25 cellular contexts compared by ENCODE assay signal in the genomic region with DNA sequence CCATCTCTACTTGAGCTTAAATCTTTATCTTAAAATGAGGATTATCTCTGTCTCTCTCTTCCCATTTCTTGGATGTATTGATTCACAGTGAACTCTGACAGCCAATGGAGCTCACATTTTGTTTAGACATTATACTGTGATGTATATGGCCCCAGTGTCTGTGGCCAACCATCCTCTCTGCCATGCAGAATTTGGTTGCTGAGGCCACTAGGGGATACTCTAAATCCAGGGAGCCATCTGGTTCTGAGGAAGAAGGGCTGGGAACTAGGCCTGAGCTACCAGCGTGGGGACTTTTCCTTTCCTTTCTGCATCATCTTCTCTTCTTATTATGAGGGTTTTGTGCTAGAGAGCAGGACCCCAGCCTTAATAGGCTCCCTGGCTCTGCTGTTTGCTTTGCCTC. TPM values are rescaled to one million over a fixed set of nuclear protein-coding genes. Genes with fewer than 3 reads are reported as not detected.
DNase-seq lines count a peak whose midpoint lies in the region; ATAC-seq and TF ChIP-seq lines count a peak whose summit lies in the region.
"Had no signal": no experiment of that assay in that cellular context is flagged by ENCODE, and none has a peak within 500 bp of the region (broad histone marks: within the 10 kb centered on the region; RNA-seq: fewer than 3 reads in every experiment).

No MANE protein-coding gene starts in this region.

- no peaks in the 10 kb centered on the region for H3K9me3 Mint-ChIP-seq in natural killer cell treated with Interleukin-12 subunit alpha and Interleukin-12 subunit beta and Interleukin-15 and Interleukin-18, amount 100 ng/mL, for 72 hours
- H3K9me3 Mint-ChIP-seq in natural killer cell: no peaks in the 10 kb centered on the region

- no peaks in the 10 kb centered on the region for H3K4me1 ChIP-seq in upper lobe of right lung
- H3K4me1 ChIP-seq: adrenal gland, transverse colon had no signal

- peak overlapping the region; percentile 42 to 48 for H3K27ac Mint-ChIP-seq in natural killer cell treated with Interleukin-12 subunit alpha and Interleukin-12 subunit beta and Interleukin-15 and Interleukin-18, amount 100 ng/mL, for 72 hours
- H3K27ac Mint-ChIP-seq in natural killer cell: peak overlapping the region in 1 of 2 donors; percentile 8
- H3K27ac Mint-ChIP-seq: neural progenitor cell had no signal

- no peak overlapping the region for H3K27ac ChIP-seq in upper lobe of right lung
- H3K27ac ChIP-seq: adrenal gland, left lung, neural progenitor cell, stomach, transverse colon had no signal

- DNase-seq in natural killer cell treated with Interleukin-12 subunit alpha and Interleukin-12 subunit beta and Interleukin-15 and Interleukin-18, amount 100 ng/mL, for 72 hours (ENCODE audit: low spot score): no peak
- DNase-seq in natural killer cell: no peak
- DNase-seq in M059J (ENCODE audit: low read depth): peak; percentile 45
- no peak for DNase-seq in fibroblast of mammary gland (ENCODE audit: low read depth)
- DNase-seq in upper lobe of right lung: no peak
- no peak for DNase-seq in stimulated activated CD4-positive, alpha-beta T cell treated with anti-CD3 and anti-CD28 coated beads, Interleukin-4, amount 100 ng/mL, for 1 hour
- DNase-seq: activated CD4-positive, alpha-beta T cell treated with anti-CD3 and anti-CD28 coated beads for 4 hours; activated CD8-positive, alpha-beta memory T cell treated with anti-CD3 and anti-CD28 coated beads, Interleukin-2, amount 50 U/mL, for 4 hours; adrenal gland; erythroblast; glutamatergic neuron; left lung; NCI-H187; NCI-H2227 treated with DMSO at 0.1 percent for 48 hours; NCI-H774; SHP77; stimulated activated CD4-positive, alpha-beta T cell treated with anti-CD3 and anti-CD28 coated beads, Interleukin-4, amount 100 ng/mL, for 24 hours; stomach; transverse colon had no signal

- TF ChIP-seq CTCF in natural killer cell (IDR thresholded peaks at IDR 0.05) (no peak), fibroblast of mammary gland (conservative IDR thresholded peaks at IDR 0.05; ENCODE audit: control insufficient read depth, insufficient read depth, low read depth, low read length) (peak; percentile 11), upper lobe of right lung (IDR thresholded peaks at IDR 0.05) (no peak)

- intact Hi-C loops in natural killer cell (cut with micrococcal nuclease): no loop called here
- intact Hi-C loops in upper lobe of right lung (cut with DNase I): loop anchor here (10.0 kb wide), 1 partner anchor 140 kb away; no protein-coding TSS in a partner anchor

- H3K4me3 ChIP-seq in fibroblast of mammary gland (ENCODE audit: control insufficient read depth, low read depth, low read length): no peak overlapping the region
- H3K4me3 ChIP-seq in upper lobe of right lung: no peak overlapping the region
- H3K4me3 ChIP-seq: adrenal gland, K562, left lung, neural progenitor cell, smooth muscle cell, stomach, transverse colon had no signal

- H3K27me3 ChIP-seq in upper lobe of right lung: no peaks in the 10 kb centered on the region
- H3K27me3 ChIP-seq: adrenal gland, left lung, neural progenitor cell, stomach, transverse colon had no signal

- H3K9me3 ChIP-seq in upper lobe of right lung: no peaks in the 10 kb centered on the region
- H3K9me3 ChIP-seq: adrenal gland, left lung, stomach, transverse colon had no signal

- H3K36me3 Mint-ChIP-seq in natural killer cell treated with Interleukin-12 subunit alpha and Interleukin-12 subunit beta and Interleukin-15 and Interleukin-18, amount 100 ng/mL, for 72 hours: peaks cover 4% of the 10 kb centered on the region
- H3K36me3 Mint-ChIP-seq in natural killer cell: no peaks in the 10 kb centered on the region

- H3K36me3 ChIP-seq in upper lobe of right lung: no peaks in the 10 kb centered on the region
- H3K36me3 ChIP-seq: adrenal gland, left lung, neural progenitor cell, stomach, transverse colon had no signal

- H3K4me1 Mint-ChIP-seq in natural killer cell treated with Interleukin-12 subunit alpha and Interleukin-12 subunit beta and Interleukin-15 and Interleukin-18, amount 100 ng/mL, for 72 hours (ENCODE audit: low read depth in 2 of 2): peaks cover 43 to 59% of the 10 kb centered on the region in 2 donors
- peaks cover 44 to 53% of the 10 kb centered on the region in 2 donors for H3K4me1 Mint-ChIP-seq in natural killer cell

- no peaks in the 10 kb centered on the region for H3K27me3 Mint-ChIP-seq in natural killer cell treated with Interleukin-12 subunit alpha and Interleukin-12 subunit beta and Interleukin-15 and Interleukin-18, amount 100 ng/mL, for 72 hours
- H3K27me3 Mint-ChIP-seq in natural killer cell (ENCODE audit: low read depth in 2 of 2): no peaks in the 10 kb centered on the region

- no peak for ATAC-seq in natural killer cell treated with Interleukin-12 subunit alpha and Interleukin-12 subunit beta and Interleukin-15 and Interleukin-18, amount 100 ng/mL, for 72 hours
- ATAC-seq in natural killer cell: no peak
- ATAC-seq in upper lobe of right lung: peak; percentile 20
- ATAC-seq in HG02852 (IDR thresholded peaks at IDR 0.05; ENCODE audit: unreplicated experiment): no peak
- no peak for ATAC-seq in GM18502 (IDR thresholded peaks at IDR 0.05; ENCODE audit: poor library complexity, unreplicated experiment)
- ATAC-seq: K562, left lung had no signal

- H3K4me3 Mint-ChIP-seq in natural killer cell treated with Interleukin-12 subunit alpha and Interleukin-12 subunit beta and Interleukin-15 and Interleukin-18, amount 100 ng/mL, for 72 hours: no peak overlapping the region
- no peak overlapping the region for H3K4me3 Mint-ChIP-seq in natural killer cell
- H3K4me3 Mint-ChIP-seq: neural progenitor cell had no signal

RNA-seq across cellular contexts. Expression of a gene that starts 59.1 kb away (rescaled TPM):
- 10 to 100 TPM; 58.7 to 88.4 TPM for total RNA-seq in natural killer cell treated with Interleukin-12 subunit alpha and Interleukin-12 subunit beta and Interleukin-15 and Interleukin-18, amount 100 ng/mL, for 72 hours
- total RNA-seq in natural killer cell (100 to 1,000 TPM; 234 to 312 (median 299) TPM), upper lobe of right lung (25.6 TPM)
- 18.6 and 22.9 TPM in 2 replicates for total RNA-seq in M059J (2014; rRNA removed; shearing (Covaris generic))
- total RNA-seq: G401 had no signal
